ENCODE assay signal across 8 cellular contexts in genomic region chr14:89912667-89913211, GRCh38. TPM values are rescaled to one million over a fixed set of nuclear protein-coding genes. Genes with fewer than 3 reads are reported as not detected.
DNase-seq lines count a peak whose midpoint lies in the region; ATAC-seq and TF ChIP-seq lines count a peak whose summit lies in the region.

No MANE protein-coding gene starts in this region.

- no peak overlapping the region for H2BK15ac ChIP-seq in mesendoderm (replicated peaks; ENCODE audit: low read depth)

- H4K5ac ChIP-seq in mesendoderm (ENCODE audit: low read length), result no peak overlapping the region

- no peak overlapping the region for H3K4me3 Mint-ChIP-seq in activated CD4-positive, alpha-beta T cell treated with anti-CD3 and anti-CD28 coated beads, Interleukin-2, amount 10 ng/mL, durations not matched to agents 7 days and 5 days

- H3K27me3 Mint-ChIP-seq in activated CD4-positive, alpha-beta T cell treated with anti-CD3 and anti-CD28 coated beads, Interleukin-2, amount 10 ng/mL, durations not matched to agents 7 days and 5 days, result peaks cover 17% of the 10 kb centered on the region

- H2AK5ac ChIP-seq in mesendoderm (ENCODE audit: low read length), result no peak overlapping the region

- H3K36me3 Mint-ChIP-seq in activated CD4-positive, alpha-beta T cell treated with anti-CD3 and anti-CD28 coated beads, Interleukin-2, amount 10 ng/mL, durations not matched to agents 7 days and 5 days (ENCODE audit: low read depth), result no peaks in the 10 kb centered on the region

- intact Hi-C loops in A673 (cut with micrococcal nuclease; ENCODE audit: unreplicated experiment), result loop anchor here (2.0 to 10.0 kb wide), 3 partner anchors 498 to 872 kb away; partner anchors contain the start of gene FOXN3

- ATAC-seq in HG03196 (IDR thresholded peaks at IDR 0.05; ENCODE audit: unreplicated experiment), result no peak
- no peak for ATAC-seq in activated CD4-positive, CD25-positive, alpha-beta regulatory T cell treated with anti-CD3 and anti-CD28 coated beads, Interleukin-2, amount 50 U/mL, for 24 hours

- H3K79me1 ChIP-seq in mesendoderm (ENCODE audit: low read length), result no peaks in the 10 kb centered on the region

- H3K4ac ChIP-seq in mesendoderm (ENCODE audit: low read depth, low read length), result no peak overlapping the region

- no TSS peak for BruUV-seq in A673 (replicated peaks; lab: Mats Ljungman, UMichigan)

- no peak overlapping the region for H3K23ac ChIP-seq in mesendoderm (ENCODE audit: low read length)

- no peak overlapping the region for H3K4me3 ChIP-seq in A673 (ENCODE audit: low read depth, low read length, poor library complexity, severe bottlenecking)
- no peak overlapping the region for H3K4me3 ChIP-seq in choroid plexus epithelial cell (ENCODE audit: low read depth, low read length)
- H3K4me3 ChIP-seq in mesendoderm (ENCODE audit: low read length), result no peak overlapping the region

- peaks cover 3% of the 10 kb centered on the region for H3K4me1 Mint-ChIP-seq in activated CD4-positive, alpha-beta T cell treated with anti-CD3 and anti-CD28 coated beads, Interleukin-2, amount 10 ng/mL, durations not matched to agents 7 days and 5 days

- no peaks in the 10 kb centered on the region for H3K9me3 Mint-ChIP-seq in activated CD4-positive, alpha-beta T cell treated with anti-CD3 and anti-CD28 coated beads, Interleukin-2, amount 10 ng/mL, durations not matched to agents 7 days and 5 days

- no peaks in the 10 kb centered on the region for H3K79me2 ChIP-seq in mesendoderm (ENCODE audit: control insufficient read depth, insufficient read depth, low read length)

- POLR2A ChIA-PET in A673 (lab: Charles Lee; ENCODE audit: low non-redundant PET), result no interaction called here
- POLR2A ChIA-PET in activated CD4-positive, alpha-beta T cell treated with anti-CD3 and anti-CD28 coated beads, Interleukin-2, amount 10 ng/mL, durations not matched to agents 7 days and 5 days (lab: Charles Lee), result no interaction called here

- H3K27me3 ChIP-seq in A673 (replicated peaks; ENCODE audit: insufficient read depth, low read depth, low read length, poor library complexity), result no peaks in the 10 kb centered on the region
- H3K27me3 ChIP-seq in mesendoderm (ENCODE audit: insufficient read depth, low read length, poor library complexity), result no peaks in the 10 kb centered on the region

- CTCF ChIA-PET in A673 (lab: Charles Lee), result no interaction called here
- CTCF ChIA-PET in activated CD4-positive, alpha-beta T cell treated with anti-CD3 and anti-CD28 coated beads, Interleukin-2, amount 10 ng/mL, durations not matched to agents 7 days and 5 days (lab: Charles Lee), result interaction anchor here (0.7 kb wide), 2 partner anchors 7 to 295 kb away, joined by 3 read pairs; no protein-coding TSS in a partner anchor

- DNase-seq in A673 (ENCODE audit: low spot score), result peak; percentile 71
- DNase-seq in NCI-H1417 (lab: John Stamatoyannopoulos, UW), result peak in 2 of 3 experiments; percentile 79 to 92
- DNase-seq in choroid plexus epithelial cell (ENCODE audit: low read depth), result peak; percentile 98
- peak; percentile 75 for DNase-seq in mesendoderm
- DNase-seq in activated CD4-positive, alpha-beta T cell treated with anti-CD3 and anti-CD28 coated beads, Interleukin-2, amount 10 ng/mL, durations not matched to agents 7 days and 5 days, result no peak
- DNase-seq in activated T-cell treated with anti-CD3 and anti-CD28 coated beads, Interleukin-2, amount 50 U/mL, for 48 hours, result no peak

- no peak overlapping the region for H3K9ac ChIP-seq in mesendoderm (ENCODE audit: low read length)

- no peak overlapping the region for H2BK120ac ChIP-seq in mesendoderm (ENCODE audit: low read depth, low read length)

- no peak overlapping the region for H3K56ac ChIP-seq in mesendoderm (ENCODE audit: low read length)

- H2BK5ac ChIP-seq in mesendoderm (ENCODE audit: low read length), result no peak overlapping the region

- H3K27ac Mint-ChIP-seq in activated CD4-positive, alpha-beta T cell treated with anti-CD3 and anti-CD28 coated beads, Interleukin-2, amount 10 ng/mL, durations not matched to agents 7 days and 5 days, result no peak overlapping the region

- no peak overlapping the region for H3K27ac ChIP-seq in A673 (ENCODE audit: low read depth, low read length, poor library complexity, severe bottlenecking)
- H3K27ac ChIP-seq in mesendoderm (ENCODE audit: low read depth, low read length), result no peak overlapping the region

- H3K18ac ChIP-seq in mesendoderm (ENCODE audit: low read length), result no peak overlapping the region

- no peak overlapping the region for H4K8ac ChIP-seq in mesendoderm (ENCODE audit: low read depth, low read length)

- no peak overlapping the region for H3K4me2 ChIP-seq in mesendoderm (ENCODE audit: low read length)

- no peak for TF ChIP-seq CTCF in A673 (conservative IDR thresholded peaks at IDR 0.05; ENCODE audit: low read depth, low read length)
- no peak for TF ChIP-seq CTCF in choroid plexus epithelial cell (conservative IDR thresholded peaks at IDR 0.05; ENCODE audit: low read depth, low read length)

- no CpG with 5 or more reads among the region's 9 CpGs for WGBS in mesendoderm (ENCODE audit: extremely low coverage, insufficient coverage, low lambda C conversion rate)

- H3K36me3 ChIP-seq in A673 (ENCODE audit: insufficient read depth, low read length, poor library complexity, severe bottlenecking) (no peaks in the 10 kb centered on the region), mesendoderm (ENCODE audit: control insufficient read depth, insufficient read depth, low read length) (no peaks in the 10 kb centered on the region)

- no peaks in the 10 kb centered on the region for H3K9me3 ChIP-seq in A673 (ENCODE audit: low read depth, low read length, poor library complexity, severe bottlenecking)

- peaks cover 23% of the 10 kb centered on the region for H3K4me1 ChIP-seq in A673 (ENCODE audit: insufficient read depth, low read length, poor library complexity, severe bottlenecking)
- no peaks in the 10 kb centered on the region for H3K4me1 ChIP-seq in mesendoderm (ENCODE audit: control insufficient read depth, low read depth, low read length)

RNA-seq across cellular contexts. Expression of gene EFCAB11, which starts 41.8 kb away (rescaled TPM):
- total RNA-seq in A673 (2021), result 8.4 and 8.8 TPM in 2 replicates
- polyA plus RNA-seq in mesendoderm (2013, experiment 1 of 2), result 8.6 TPM
- 8.5 TPM for polyA plus RNA-seq in mesendoderm (2013, experiment 2 of 2)
- 1 to 10 TPM; 7.7 to 8.6 TPM for total RNA-seq in activated CD4-positive, alpha-beta T cell treated with anti-CD3 and anti-CD28 coated beads, Interleukin-2, amount 10 ng/mL, durations not matched to agents 7 days and 5 days

RNA-seq across cellular contexts. Expression of gene TDP1, which starts 43.0 kb away (rescaled TPM):
- 45.6 and 48.0 TPM in 2 replicates for total RNA-seq in A673 (2021)
- 37.6 TPM for polyA plus RNA-seq in mesendoderm (2013, experiment 1 of 2)
- polyA plus RNA-seq in mesendoderm (2013, experiment 2 of 2), result 38.1 TPM
- total RNA-seq in activated CD4-positive, alpha-beta T cell treated with anti-CD3 and anti-CD28 coated beads, Interleukin-2, amount 10 ng/mL, durations not matched to agents 7 days and 5 days, result 10 to 100 TPM; 77.9 to 79.6 TPM

Comparison
In these comparisons a context has a peak if more than half of its experiments do, and no peak if none do; other contexts are left out.
1. DNase-seq: peak in A673 (single experiment), NCI-H1417 (2 of 3), choroid plexus epithelial cell (single experiment) and mesendoderm (single experiment); none in activated CD4-positive, alpha-beta T cell treated with anti-CD3 and anti-CD28 coated beads, Interleukin-2, amount 10 ng/mL, durations not matched to agents 7 days and 5 days (single experiment) and activated T-cell treated with anti-CD3 and anti-CD28 coated beads, Interleukin-2, amount 50 U/mL, for 48 hours (0 of 2).